Comparison of ENCODE assay signal across 30 cellular contexts in genomic region chr4:184361443-184361842, GRCh38.
DNase-seq lines count a peak whose midpoint lies in the region; FAIRE-seq and TF ChIP-seq lines count a peak whose summit lies in the region.
"Had no signal": no experiment of that assay in that cellular context is flagged by ENCODE, and none has a peak within 500 bp of the region (broad histone marks: within the 10 kb centered on the region; RNA-seq: fewer than 3 reads in every experiment).

No MANE protein-coding gene starts in this region.

- H3K79me2 ChIP-seq in astrocyte (ENCODE audit: insufficient read depth, low read length): no peaks in the 10 kb centered on the region
- no peaks in the 10 kb centered on the region for H3K79me2 ChIP-seq in osteoblast (ENCODE audit: insufficient read depth, low read length)

- H3K9ac ChIP-seq in astrocyte (ENCODE audit: low read length): no peak overlapping the region
- H3K9ac ChIP-seq: BLaER1 treated with 17β-estradiol and CSF1 and Interleukin-3, amounts not matched to agents 10 nM and 100 nM had no signal

- H3K4me3 ChIP-seq in A673 (ENCODE audit: low read depth, low read length, poor library complexity, severe bottlenecking) (no peak overlapping the region), astrocyte (ENCODE audit: insufficient read depth, low read depth, low read length) (no peak overlapping the region), fibroblast of mammary gland (ENCODE audit: control insufficient read depth, low read depth, low read length) (no peak overlapping the region), osteoblast (ENCODE audit: insufficient read depth, low read length) (no peak overlapping the region), SJCRH30 (no peak overlapping the region)
- H3K4me3 ChIP-seq: BLaER1 treated with 17β-estradiol and CSF1 and Interleukin-3, amounts not matched to agents 10 nM and 100 nM; Peyer's patch; prostate gland; SJSA1; transverse colon had no signal

- H3K36me3 ChIP-seq in A673 (ENCODE audit: insufficient read depth, low read length, poor library complexity, severe bottlenecking) (no peaks in the 10 kb centered on the region), astrocyte (ENCODE audit: insufficient read depth, low read length) (no peaks in the 10 kb centered on the region), osteoblast (ENCODE audit: insufficient read depth, low read length) (no peaks in the 10 kb centered on the region), SJCRH30 (no peaks in the 10 kb centered on the region)
- H3K36me3 ChIP-seq: BLaER1 treated with 17β-estradiol and CSF1 and Interleukin-3, amounts not matched to agents 10 nM and 100 nM; Peyer's patch; prostate gland; SJSA1; transverse colon had no signal

- H3K27me3 Mint-ChIP-seq in astrocyte (ENCODE audit: low read depth, unreplicated experiment): no peaks in the 10 kb centered on the region
- H3K27me3 Mint-ChIP-seq: activated B cell treated with CpG ODN at 0.5 μM for 24 hours; stimulated activated naive CD8-positive, alpha-beta T cell treated with anti-CD3 and anti-CD28 coated beads, Interleukin-15, Interleukin-2, amounts not matched to agents 100 ng/mL and 50 ng/mL, for 24 hours; T-cell had no signal

- intact Hi-C loops in A673 (cut with micrococcal nuclease; ENCODE audit: unreplicated experiment): no loop called here

- POLR2A ChIA-PET in A673 (lab: Charles Lee; ENCODE audit: low non-redundant PET): no interaction called here

- peaks cover 10% of the 10 kb centered on the region for H3K9me3 Mint-ChIP-seq in astrocyte (ENCODE audit: unreplicated experiment)
- H3K9me3 Mint-ChIP-seq: H9; stimulated activated naive CD8-positive, alpha-beta T cell treated with anti-CD3 and anti-CD28 coated beads, Interleukin-15, Interleukin-2, amounts not matched to agents 100 ng/mL and 50 ng/mL, for 24 hours had no signal

- DNase-seq in A673 (ENCODE audit: low spot score) (no peak), astrocyte (ENCODE audit: low read depth) (peak; percentile 36), fibroblast of mammary gland (ENCODE audit: low read depth) (peak; percentile 65), osteoblast (ENCODE audit: insufficient read length, low spot score, missing footprints) (peak; percentile 82), SJCRH30 (no peak)
- DNase-seq in activated effector memory CD4-positive, alpha-beta T cell treated with Interleukin-2 at 50 U/mL for 16 hours: no peak
- no peak for DNase-seq in activated CD4-positive, CD25-positive, alpha-beta regulatory T cell treated with anti-CD3 and anti-CD28 coated beads, Interleukin-2, amount 50 U/mL, for 72 hours
- DNase-seq in activated naive CD4-positive, alpha-beta T cell treated with anti-CD3 and anti-CD28 coated beads, Interleukin-2, amount 50 U/mL, for 16 hours: no peak
- DNase-seq: activated B cell treated with CpG ODN at 0.5 μM for 24 hours; activated naive CD4-positive, alpha-beta T cell treated with anti-CD3 and anti-CD28 coated beads for 36 hours; activated T-cell treated with anti-CD3 and anti-CD28 coated beads, Interleukin-2, amount 50 U/mL, for 72 hours; amniotic stem cell; Caco-2; caudate nucleus; GDM1; KG1; left cardiac atrium; MM.1S; NCI-H2081 treated with DMSO at 0.1 percent for 48 hours; NCI-H345; Peyer's patch; T-cell; transverse colon had no signal

- CTCF ChIA-PET in A673 (lab: Charles Lee): no interaction called here

- BruUV-seq in A673 (replicated peaks; lab: Mats Ljungman, UMichigan): no TSS peak

- H3K4me3 Mint-ChIP-seq in astrocyte (ENCODE audit: unreplicated experiment): no peak overlapping the region
- H3K4me3 Mint-ChIP-seq: activated B cell treated with CpG ODN at 0.5 μM for 24 hours; activated naive CD4-positive, alpha-beta T cell treated with anti-CD3 and anti-CD28 coated beads for 36 hours; activated T-cell treated with anti-CD3 and anti-CD28 coated beads, Interleukin-2, amount 50 U/mL, for 72 hours; H9; stimulated activated naive CD8-positive, alpha-beta T cell treated with anti-CD3 and anti-CD28 coated beads, Interleukin-15, Interleukin-2, amounts not matched to agents 100 ng/mL and 50 ng/mL, for 24 hours; T-cell had no signal

- peak overlapping the region; percentile 31 for H3K27ac Mint-ChIP-seq in astrocyte (ENCODE audit: unreplicated experiment)
- H3K27ac Mint-ChIP-seq: activated B cell treated with CpG ODN at 0.5 μM for 24 hours; activated naive CD4-positive, alpha-beta T cell treated with anti-CD3 and anti-CD28 coated beads for 36 hours; activated T-cell treated with anti-CD3 and anti-CD28 coated beads, Interleukin-2, amount 50 U/mL, for 72 hours; H9; stimulated activated naive CD8-positive, alpha-beta T cell treated with anti-CD3 and anti-CD28 coated beads, Interleukin-15, Interleukin-2, amounts not matched to agents 100 ng/mL and 50 ng/mL, for 24 hours; T-cell had no signal

- H3K4me2 ChIP-seq in astrocyte (ENCODE audit: low read length): no peak overlapping the region
- peak overlapping the region; percentile 17 for H3K4me2 ChIP-seq in osteoblast (ENCODE audit: insufficient read depth, low read length)

- no peaks in the 10 kb centered on the region for H3K9me3 ChIP-seq in A673 (ENCODE audit: low read depth, low read length, poor library complexity, severe bottlenecking)
- no peaks in the 10 kb centered on the region for H3K9me3 ChIP-seq in astrocyte (ENCODE audit: insufficient read depth, low read depth, low read length)
- H3K9me3 ChIP-seq in osteoblast (ENCODE audit: low read depth, low read length): no peaks in the 10 kb centered on the region
- no peaks in the 10 kb centered on the region for H3K9me3 ChIP-seq in SJCRH30 (replicated peaks)
- H3K9me3 ChIP-seq: Caco-2, Peyer's patch, prostate gland, SJSA1, transverse colon had no signal

- H3K4me1 ChIP-seq in A673 (ENCODE audit: insufficient read depth, low read length, poor library complexity, severe bottlenecking) (peaks cover 48% of the 10 kb centered on the region), astrocyte (ENCODE audit: insufficient read depth, low read length) (no peaks in the 10 kb centered on the region), osteoblast (ENCODE audit: insufficient read depth, low read length) (peaks cover 19% of the 10 kb centered on the region), SJCRH30 (no peaks in the 10 kb centered on the region)
- H3K4me1 ChIP-seq: foreskin keratinocyte, prostate gland had no signal

- H4K20me1 ChIP-seq in astrocyte (ENCODE audit: insufficient read depth, low read length) (no peaks in the 10 kb centered on the region), osteoblast (ENCODE audit: insufficient read depth, low read length) (no peaks in the 10 kb centered on the region)
- H4K20me1 ChIP-seq: BLaER1 treated with 17β-estradiol and CSF1 and Interleukin-3, amounts not matched to agents 10 nM and 100 nM had no signal

- peaks cover 9% of the 10 kb centered on the region for H3K4me1 Mint-ChIP-seq in astrocyte (ENCODE audit: low read depth, unreplicated experiment)

- no peak for FAIRE-seq in astrocyte (lab: Jason Lieb, UNC)
- FAIRE-seq: endometrium had no signal

- H2AFZ ChIP-seq in astrocyte (ENCODE audit: low read depth, low read length) (no peak overlapping the region), osteoblast (ENCODE audit: low read length) (no peak overlapping the region)

- H3K27me3 ChIP-seq in A673 (replicated peaks; ENCODE audit: insufficient read depth, low read depth, low read length, poor library complexity) (no peaks in the 10 kb centered on the region), astrocyte (ENCODE audit: insufficient read depth, low read length) (no peaks in the 10 kb centered on the region), osteoblast (ENCODE audit: insufficient read depth, low read length) (no peaks in the 10 kb centered on the region), SJCRH30 (no peaks in the 10 kb centered on the region)
- H3K27me3 ChIP-seq: BLaER1 treated with 17β-estradiol and CSF1 and Interleukin-3, amounts not matched to agents 10 nM and 100 nM; foreskin keratinocyte; Peyer's patch; SJSA1; transverse colon had no signal

- TF ChIP-seq CTCF in A673 (conservative IDR thresholded peaks at IDR 0.05; ENCODE audit: low read depth, low read length): no peak
- no peak for TF ChIP-seq CTCF in astrocyte (IDR thresholded peaks at IDR 0.05; ENCODE audit: insufficient read depth, low read depth, low read length)
- TF ChIP-seq CTCF in fibroblast of mammary gland (conservative IDR thresholded peaks at IDR 0.05; ENCODE audit: control insufficient read depth, insufficient read depth, low read depth, low read length): no peak
- no peak for TF ChIP-seq CTCF in osteoblast (IDR thresholded peaks at IDR 0.05; ENCODE audit: extremely low read depth, low read depth, low read length)

- H3K27ac ChIP-seq in A673 (ENCODE audit: low read depth, low read length, poor library complexity, severe bottlenecking) (peak overlapping the region; percentile 32), astrocyte (ENCODE audit: low read depth, low read length) (no peak overlapping the region), osteoblast (ENCODE audit: low read depth, low read length) (peak overlapping the region; percentile 70), SJCRH30 (no peak overlapping the region)
- H3K27ac ChIP-seq: foreskin keratinocyte, Peyer's patch, SJSA1, transverse colon had no signal

- H3K36me3 Mint-ChIP-seq in astrocyte (ENCODE audit: low read depth, unreplicated experiment): no peaks in the 10 kb centered on the region
- H3K36me3 Mint-ChIP-seq: T-cell had no signal

Comparison
In these comparisons a context has a peak if more than half of its experiments do, and no peak if none do; other contexts are left out.
1. DNase-seq: peak in astrocyte (single experiment), fibroblast of mammary gland (single experiment) and osteoblast (single experiment); none in A673 (single experiment), activated effector memory CD4-positive, alpha-beta T cell treated with Interleukin-2 at 50 U/mL for 16 hours (single experiment), activated CD4-positive, CD25-positive, alpha-beta regulatory T cell treated with anti-CD3 and anti-CD28 coated beads, Interleukin-2, amount 50 U/mL, for 72 hours (single experiment), SJCRH30 (0 of 2) and activated naive CD4-positive, alpha-beta T cell treated with anti-CD3 and anti-CD28 coated beads, Interleukin-2, amount 50 U/mL, for 16 hours (single experiment).
2. H3K27ac ChIP-seq: peak in A673 (single experiment) and osteoblast (single experiment); none in astrocyte (single experiment) and SJCRH30 (single experiment).